In the genomic region with DNA sequence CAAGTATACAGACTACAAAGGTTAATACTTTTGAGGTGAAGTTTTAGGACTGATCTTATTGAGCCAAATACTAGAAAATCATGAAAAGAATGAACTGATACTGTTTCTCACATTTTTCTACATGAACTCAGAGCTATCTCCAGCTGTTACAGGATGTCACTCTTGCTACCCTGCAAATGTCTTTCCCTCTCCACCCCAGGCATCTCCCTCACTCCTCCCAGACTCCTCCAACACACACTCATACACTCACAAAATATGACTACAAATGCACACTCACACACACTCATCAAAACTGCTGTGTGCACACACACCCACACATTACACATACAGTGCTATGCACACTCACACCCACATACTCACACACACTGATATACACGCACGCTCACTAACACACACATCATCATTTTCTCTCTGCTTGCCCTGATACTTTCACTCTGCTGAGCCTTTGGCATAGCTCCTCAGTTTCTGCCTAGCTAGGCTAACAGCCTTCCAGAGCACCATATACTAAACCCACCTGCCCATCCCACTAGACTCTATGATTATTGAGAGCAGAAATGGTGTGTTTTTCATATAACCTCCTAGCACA, we compare ENCODE assay signal across 20 cellular contexts.
DNase-seq lines count a peak whose midpoint lies in the region; ATAC-seq and TF ChIP-seq lines count a peak whose summit lies in the region.
"Had no signal": no experiment of that assay in that cellular context is flagged by ENCODE, and none has a peak within 500 bp of the region (broad histone marks: within the 10 kb centered on the region; RNA-seq: fewer than 3 reads in every experiment).

No MANE protein-coding gene starts in this region.

- H3K4me3 ChIP-seq in ACC112 (ENCODE audit: low read depth, low read length) (no peak overlapping the region), IMR-90 (ENCODE audit: insufficient read depth, low read depth, low read length) (no peak overlapping the region), choroid plexus epithelial cell (ENCODE audit: low read depth, low read length) (no peak overlapping the region)
- H3K4me3 ChIP-seq: GM23248, MG63 had no signal

- CTCF ChIA-PET in IMR-90 (lab: Yijun Ruan, JAX) = no interaction called here

- no peak overlapping the region for H4K91ac ChIP-seq in IMR-90 (ENCODE audit: insufficient read depth, low read depth, low read length)

- H2BK20ac ChIP-seq in IMR-90 (ENCODE audit: low read depth, low read length) = no peak overlapping the region

- H3K23ac ChIP-seq in IMR-90 (ENCODE audit: low read depth, low read length) = peak overlapping the region; percentile 35; the same call in 1 of the 2 replicates

- no peak overlapping the region for H2BK120ac ChIP-seq in IMR-90 (ENCODE audit: low read depth, low read length)

- no peak for TF ChIP-seq RAD21 in IMR-90 (IDR thresholded peaks at IDR 0.05; ENCODE audit: low read length)

- no peak overlapping the region for H2AK9ac ChIP-seq in IMR-90 (replicated peaks; ENCODE audit: low read depth, low read length, poor library complexity)

- H4K20me1 ChIP-seq in IMR-90 (ENCODE audit: insufficient read depth, low read length) = no peaks in the 10 kb centered on the region

- TF ChIP-seq CTCF in IMR-90 (conservative IDR thresholded peaks at IDR 0.05; ENCODE audit: low read depth, low read length) = no peak
- no peak for TF ChIP-seq CTCF in choroid plexus epithelial cell (conservative IDR thresholded peaks at IDR 0.05; ENCODE audit: low read depth, low read length)
- no peak for TF ChIP-seq CTCF in omental fat pad (IDR thresholded peaks at IDR 0.05)

- H3K9me3 ChIP-seq in IMR-90 (ENCODE audit: control insufficient read depth, insufficient read depth, low read length) = no peaks in the 10 kb centered on the region
- H3K9me3 ChIP-seq: MG63 had no signal

- H3K4me2 ChIP-seq in IMR-90 (ENCODE audit: low read depth, low read length) = peak overlapping the region; percentile 68

- H2AFZ ChIP-seq in ACC112 (ENCODE audit: low read length, unreplicated experiment) = no peak overlapping the region
- peak overlapping the region; percentile 80 for H2AFZ ChIP-seq in IMR-90 (replicated peaks; ENCODE audit: low read length, poor library complexity)
- H2AFZ ChIP-seq: GM23248 had no signal

- intact Hi-C loops in IMR-90 (cut with micrococcal nuclease) = no loop called here

- H4K5ac ChIP-seq in IMR-90 (ENCODE audit: low read depth, low read length) = no peak overlapping the region

- ATAC-seq in IMR-90 (ENCODE audit: low read depth) (peak; percentile 68), omental fat pad (ENCODE audit: low FRiP score) (peak; percentile 59), GM18519 (IDR thresholded peaks at IDR 0.05; ENCODE audit: low FRiP score, unreplicated experiment) (no peak), HG02759 (IDR thresholded peaks at IDR 0.05; ENCODE audit: unreplicated experiment) (no peak), HG03342 (IDR thresholded peaks at IDR 0.05; ENCODE audit: unreplicated experiment) (no peak)

- no peak overlapping the region for H2BK15ac ChIP-seq in IMR-90 (ENCODE audit: low read depth, low read length)

- no TSS peak for BruUV-seq in IMR-90 (replicated peaks; lab: Mats Ljungman, UMichigan)

- peak overlapping the region; percentile 62; the same call in 1 of the 2 replicates for H3K14ac ChIP-seq in IMR-90 (replicated peaks; ENCODE audit: low read depth, low read length)

- WGBS in IMR-90 (ENCODE audit: extremely low coverage in 2 of 2, insufficient read length in 1 of 2), 2 experiments = 50 to 100% methylated on average over 1 to 2 of the region's 2 CpGs

- H3K9me1 ChIP-seq in IMR-90 (ENCODE audit: insufficient read depth, low read length) = peaks cover 6% of the 10 kb centered on the region; the same call in 1 of the 2 replicates

- dilution Hi-C loops in IMR-90 (cut with HindIII; ENCODE audit: low sequenced_read_pairs, unreplicated experiment) = no loop called here

- no peaks in the 10 kb centered on the region for H3K79me2 ChIP-seq in ACC112 (ENCODE audit: control insufficient read depth, insufficient read depth, low read length, unreplicated experiment)

- in situ Hi-C loops in IMR-90 (cut with MboI; ENCODE audit: low sequenced_read_pairs) = no loop called here

- no peak overlapping the region for H3K4ac ChIP-seq in IMR-90 (ENCODE audit: low read depth, low read length)

- H3K36me3 ChIP-seq in ACC112 (ENCODE audit: insufficient read depth, low read length) = no peaks in the 10 kb centered on the region
- H3K36me3 ChIP-seq in IMR-90 (ENCODE audit: control insufficient read depth, insufficient read depth, low read length) = no peaks in the 10 kb centered on the region
- H3K36me3 ChIP-seq: MG63 had no signal

- H3K79me1 ChIP-seq in IMR-90 (ENCODE audit: low read depth in 1 of 2, low read length in 2 of 2) = no peaks in the 10 kb centered on the region

- no peaks in the 10 kb centered on the region for H3K27me3 ChIP-seq in ACC112 (ENCODE audit: insufficient read depth, low read length)
- H3K27me3 ChIP-seq in IMR-90 (ENCODE audit: control insufficient read depth, insufficient read depth, low read length) = no peaks in the 10 kb centered on the region
- H3K27me3 ChIP-seq: MG63 had no signal

- no peak for TF ChIP-seq POLR2A in IMR-90 (IDR thresholded peaks at IDR 0.05; ENCODE audit: low read depth, low read length)

- H2BK5ac ChIP-seq in IMR-90 (ENCODE audit: low read depth, low read length, poor library complexity, severe bottlenecking) = no peak overlapping the region

- peak; percentile 0 for DNase-seq in IMR-90
- DNase-seq in choroid plexus epithelial cell (ENCODE audit: low read depth) = peak; percentile 34
- no peak for DNase-seq in omental fat pad (ENCODE audit: low spot score)
- no peak for DNase-seq in COR-L47 (lab: John Stamatoyannopoulos, UW)
- DNase-seq: ACHN; Calu3; CD4-positive, CD25-positive, alpha-beta regulatory T cell; GM23248; HFFc6; KG1; MG63; NCI-H1092 treated with DMSO at 0.1 percent for 48 hours; NCI-H1694; NCI-H2171; NCI-H446 treated with DMSO at 0.1 percent for 48 hours; NCI-H82 had no signal

- H3K27ac ChIP-seq in ACC112 (ENCODE audit: low read depth, low read length) (peak overlapping the region; percentile 29; the same call in 1 of the 2 replicates), IMR-90 (ENCODE audit: insufficient read depth, low read length) (no peak overlapping the region)
- H3K27ac ChIP-seq: GM23248 had no signal

- no peak overlapping the region for H3K9ac ChIP-seq in IMR-90 (ENCODE audit: low read depth, low read length)
- H3K9ac ChIP-seq: GM23248 had no signal

- no peak overlapping the region for H2AK5ac ChIP-seq in IMR-90 (ENCODE audit: low read depth, low read length)

- POLR2A ChIA-PET in IMR-90 (lab: Charles Lee; ENCODE audit: unreplicated experiment) = no interaction called here

- H4K8ac ChIP-seq in IMR-90 (ENCODE audit: low read depth in 2 of 2, low read length in 2 of 2) = peak overlapping the region in 1 of 2 experiments; percentile 38; a peak in 1 of 4 replicates

- no peak overlapping the region for H3K18ac ChIP-seq in IMR-90 (ENCODE audit: low read depth, low read length)

- H3K56ac ChIP-seq in IMR-90 (ENCODE audit: extremely low read depth, insufficient read depth, low read length) = no peak overlapping the region

- H3K4me1 ChIP-seq in ACC112 (ENCODE audit: control insufficient read depth, insufficient read depth, low read length, unreplicated experiment) = no peaks in the 10 kb centered on the region
- no peaks in the 10 kb centered on the region for H3K4me1 ChIP-seq in IMR-90 (ENCODE audit: control insufficient read depth, insufficient read depth, low read length)

TF ChIP-seq in IMR-90, 13 proteins besides CTCF, POLR2A, EP300 and RAD21:
- TF ChIP-seq RCOR1 (IDR thresholded peaks at IDR 0.05; ENCODE audit: insufficient replicate concordance, low read length) (no peak), RFX5 (IDR thresholded peaks at IDR 0.05; ENCODE audit: low read depth, low read length) (no peak), CEBPB (IDR thresholded peaks at IDR 0.05; ENCODE audit: low read depth, low read length) (no peak), MXI1 (IDR thresholded peaks at IDR 0.05; ENCODE audit: borderline replicate concordance, low read depth, low read length) (no peak), MAZ (IDR thresholded peaks at IDR 0.05; ENCODE audit: borderline replicate concordance, low read depth, low read length) (no peak), CHD1 (IDR thresholded peaks at IDR 0.05; ENCODE audit: low read depth, low read length) (no peak), MAFK (IDR thresholded peaks at IDR 0.05; ENCODE audit: low read depth, low read length) (no peak), FOS (IDR thresholded peaks at IDR 0.05; ENCODE audit: low read depth, low read length) (no peak), BHLHE40 (IDR thresholded peaks at IDR 0.05; ENCODE audit: low read depth, low read length) (no peak), NFE2L2 (IDR thresholded peaks at IDR 0.05; ENCODE audit: low read depth, low read length) (no peak), SMC3 (IDR thresholded peaks at IDR 0.05; ENCODE audit: low read depth, low read length) (no peak)
- TF ChIP-seq, protein P1, sequence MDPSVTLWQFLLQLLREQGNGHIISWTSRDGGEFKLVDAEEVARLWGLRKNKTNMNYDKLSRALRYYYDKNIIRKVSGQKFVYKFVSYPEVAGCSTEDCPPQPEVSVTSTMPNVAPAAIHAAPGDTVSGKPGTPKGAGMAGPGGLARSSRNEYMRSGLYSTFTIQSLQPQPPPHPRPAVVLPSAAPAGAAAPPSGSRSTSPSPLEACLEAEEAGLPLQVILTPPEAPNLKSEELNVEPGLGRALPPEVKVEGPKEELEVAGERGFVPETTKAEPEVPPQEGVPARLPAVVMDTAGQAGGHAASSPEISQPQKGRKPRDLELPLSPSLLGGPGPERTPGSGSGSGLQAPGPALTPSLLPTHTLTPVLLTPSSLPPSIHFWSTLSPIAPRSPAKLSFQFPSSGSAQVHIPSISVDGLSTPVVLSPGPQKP (IDR thresholded peaks at IDR 0.05; ENCODE audit: borderline replicate concordance, low read depth, low read length) = no peak
- TF ChIP-seq, protein P2, sequence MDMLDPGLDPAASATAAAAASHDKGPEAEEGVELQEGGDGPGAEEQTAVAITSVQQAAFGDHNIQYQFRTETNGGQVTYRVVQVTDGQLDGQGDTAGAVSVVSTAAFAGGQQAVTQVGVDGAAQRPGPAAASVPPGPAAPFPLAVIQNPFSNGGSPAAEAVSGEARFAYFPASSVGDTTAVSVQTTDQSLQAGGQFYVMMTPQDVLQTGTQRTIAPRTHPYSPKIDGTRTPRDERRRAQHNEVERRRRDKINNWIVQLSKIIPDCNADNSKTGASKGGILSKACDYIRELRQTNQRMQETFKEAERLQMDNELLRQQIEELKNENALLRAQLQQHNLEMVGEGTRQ (IDR thresholded peaks at IDR 0.05; ENCODE audit: low read depth, low read length) = no peak

Comparison
In these comparisons a context has a peak if more than half of its experiments do, and no peak if none do; other contexts are left out.
1. ATAC-seq: peak in IMR-90 (single experiment) and omental fat pad (single experiment); none in GM18519 (single experiment), HG02759 (single experiment) and HG03342 (single experiment).
2. DNase-seq: peak in IMR-90 (single experiment) and choroid plexus epithelial cell (single experiment); none in omental fat pad (single experiment) and COR-L47 (single experiment).